Comparison of ENCODE assay signal across 16 cellular contexts in genomic region chr16:80751167-80751566, GRCh38. TPM values are rescaled to one million over a fixed set of nuclear protein-coding genes. Genes with fewer than 3 reads are reported as not detected.
DNase-seq lines count a peak whose midpoint lies in the region; ATAC-seq and TF ChIP-seq lines count a peak whose summit lies in the region.
"Had no signal": no experiment of that assay in that cellular context is flagged by ENCODE, and none has a peak within 500 bp of the region (broad histone marks: within the 10 kb centered on the region; RNA-seq: fewer than 3 reads in every experiment).

No MANE protein-coding gene starts in this region.

- intact Hi-C loops in breast epithelium (cut with DNase I; ENCODE audit: low total_unique reads) = no loop called here
- intact Hi-C loops in activated T-helper 2 cell treated with anti-CD3 and anti-CD28 coated beads, Interferon-gamma antibody, Interleukin-2, Interleukin-4, amounts not matched to agents 10 μg/mL and 5 μg/mL and 100 μg/mL, durations not matched to agents 14 hours and 24 hours and 36 hours (cut with micrococcal nuclease) = loop anchor here (10.0 kb wide), 1 partner anchor 56 kb away; no protein-coding TSS in a partner anchor

- H3K36me3 ChIP-seq in breast epithelium (no peaks in the 10 kb centered on the region), skeletal muscle satellite cell (ENCODE audit: insufficient read depth, low read length) (no peaks in the 10 kb centered on the region)

- H3K9ac ChIP-seq in skeletal muscle satellite cell (ENCODE audit: low read depth, low read length) = no peak overlapping the region

- H3K4me2 ChIP-seq in skeletal muscle satellite cell (ENCODE audit: low read length) = peak overlapping the region; percentile 60

- TF ChIP-seq POLR2A in breast epithelium (IDR thresholded peaks at IDR 0.05) = no peak

- no peak overlapping the region for H3K27ac Mint-ChIP-seq in activated T-helper 2 cell treated with anti-CD3 and anti-CD28 coated beads, Interferon-gamma antibody, Interleukin-2, Interleukin-4, amounts not matched to agents 10 μg/mL and 5 μg/mL and 100 μg/mL, durations not matched to agents 14 hours and 24 hours and 36 hours
- H3K27ac Mint-ChIP-seq: activated CD4-positive, alpha-beta memory T cell treated with anti-CD3 and anti-CD28 coated beads for 36 hours had no signal

- in situ Hi-C loops in T47D (cut with HindIII; ENCODE audit: low pct_unique_long_range_greater_than_20kb, low sequenced_read_pairs) = no loop called here

- no peaks in the 10 kb centered on the region for H3K36me3 Mint-ChIP-seq in activated T-helper 2 cell treated with anti-CD3 and anti-CD28 coated beads, Interferon-gamma antibody, Interleukin-2, Interleukin-4, amounts not matched to agents 10 μg/mL and 5 μg/mL and 100 μg/mL, durations not matched to agents 14 hours and 24 hours and 36 hours (ENCODE audit: low read depth)

- peaks cover 1% of the 10 kb centered on the region for H3K27me3 Mint-ChIP-seq in activated T-helper 2 cell treated with anti-CD3 and anti-CD28 coated beads, Interferon-gamma antibody, Interleukin-2, Interleukin-4, amounts not matched to agents 10 μg/mL and 5 μg/mL and 100 μg/mL, durations not matched to agents 14 hours and 24 hours and 36 hours (ENCODE audit: low read depth)
- H3K27me3 Mint-ChIP-seq: activated CD4-positive, alpha-beta memory T cell treated with anti-CD3 and anti-CD28 coated beads for 36 hours had no signal

- H3K9me3 Mint-ChIP-seq in activated T-helper 2 cell treated with anti-CD3 and anti-CD28 coated beads, Interferon-gamma antibody, Interleukin-2, Interleukin-4, amounts not matched to agents 10 μg/mL and 5 μg/mL and 100 μg/mL, durations not matched to agents 14 hours and 24 hours and 36 hours = no peaks in the 10 kb centered on the region
- H3K9me3 Mint-ChIP-seq: activated CD4-positive, alpha-beta memory T cell treated with anti-CD3 and anti-CD28 coated beads for 36 hours had no signal

- DNase-seq in T47D (ENCODE audit: low read depth in 1 of 2, low spot score in 1 of 2) = peak; percentile 23 to 88
- DNase-seq in breast epithelium (ENCODE audit: low spot score in 2 of 2) = no peak
- DNase-seq in NCI-H524 (lab: John Stamatoyannopoulos, UW) = peak; percentile 48 to 80
- DNase-seq in fibroblast of villous mesenchyme (ENCODE audit: low read depth) = peak; percentile 42
- DNase-seq in activated T-helper 2 cell treated with anti-CD3 and anti-CD28 coated beads, Interferon-gamma antibody, Interleukin-2, Interleukin-4, amounts not matched to agents 10 μg/mL and 5 μg/mL and 100 μg/mL, durations not matched to agents 14 hours and 24 hours and 36 hours (ENCODE audit: low spot score) = no peak
- no peak for DNase-seq in NK-92 treated with Interleukin-12 subunit alpha and Interleukin-12 subunit beta, amount 100 ng/mL, for 24 hours (lab: John Stamatoyannopoulos, UW)
- DNase-seq: activated CD4-positive, alpha-beta memory T cell treated with anti-CD3 and anti-CD28 coated beads for 36 hours; activated naive CD4-positive, alpha-beta T cell; KBM-7; NCI-H2029 treated with DMSO at 0.1 percent for 48 hours; occipital lobe; OCI-M1; T-helper 2 cell had no signal

- no peaks in the 10 kb centered on the region for H3K27me3 ChIP-seq in breast epithelium
- no peaks in the 10 kb centered on the region for H3K27me3 ChIP-seq in skeletal muscle satellite cell (ENCODE audit: control insufficient read depth, insufficient read depth, low read length)
- H3K27me3 ChIP-seq: BLaER1 treated with 17β-estradiol and CSF1 and Interleukin-3, amounts not matched to agents 10 nM and 100 nM had no signal

- H3K4me1 ChIP-seq in breast epithelium (no peaks in the 10 kb centered on the region), skeletal muscle satellite cell (ENCODE audit: control insufficient read depth, insufficient read depth, low read length) (peaks cover 7% of the 10 kb centered on the region)

- no peak overlapping the region for H3K4me3 Mint-ChIP-seq in activated T-helper 2 cell treated with anti-CD3 and anti-CD28 coated beads, Interferon-gamma antibody, Interleukin-2, Interleukin-4, amounts not matched to agents 10 μg/mL and 5 μg/mL and 100 μg/mL, durations not matched to agents 14 hours and 24 hours and 36 hours (ENCODE audit: low read depth)
- H3K4me3 Mint-ChIP-seq: activated CD4-positive, alpha-beta memory T cell treated with anti-CD3 and anti-CD28 coated beads for 36 hours had no signal

- H3K4me1 Mint-ChIP-seq in activated T-helper 2 cell treated with anti-CD3 and anti-CD28 coated beads, Interferon-gamma antibody, Interleukin-2, Interleukin-4, amounts not matched to agents 10 μg/mL and 5 μg/mL and 100 μg/mL, durations not matched to agents 14 hours and 24 hours and 36 hours (ENCODE audit: low read depth) = peaks cover 17% of the 10 kb centered on the region

- ATAC-seq in HG03097 (IDR thresholded peaks at IDR 0.05; ENCODE audit: low FRiP score, unreplicated experiment) = no peak

- H3K27ac ChIP-seq in breast epithelium = no peak overlapping the region
- H3K27ac ChIP-seq: BLaER1 treated with 17β-estradiol and CSF1 and Interleukin-3, amounts not matched to agents 10 nM and 100 nM had no signal

- H3K9me3 ChIP-seq in breast epithelium (no peaks in the 10 kb centered on the region), skeletal muscle satellite cell (replicated peaks; ENCODE audit: low read length) (no peaks in the 10 kb centered on the region)
- H3K9me3 ChIP-seq: BLaER1 treated with 17β-estradiol and CSF1 and Interleukin-3, amounts not matched to agents 10 nM and 100 nM had no signal

- H3K4me3 ChIP-seq in breast epithelium (no peak overlapping the region), fibroblast of villous mesenchyme (ENCODE audit: low read depth, low read length) (no peak overlapping the region), skeletal muscle satellite cell (ENCODE audit: low read length) (no peak overlapping the region)
- H3K4me3 ChIP-seq: BLaER1 treated with 17β-estradiol and CSF1 and Interleukin-3, amounts not matched to agents 10 nM and 100 nM had no signal

- TF ChIP-seq CTCF in breast epithelium (IDR thresholded peaks at IDR 0.05) (no peak), fibroblast of villous mesenchyme (IDR thresholded peaks at IDR 0.05; ENCODE audit: insufficient read depth, low read depth, low read length) (no peak)

RNA-seq across cellular contexts. Expression of gene CDYL2, which starts 53.2 kb away (rescaled TPM):
- total RNA-seq in breast epithelium (10 to 100 TPM in 2 of 3 donors, 1 to 10 TPM in 1; 6.4 to 12.1 (median 10.7) TPM), fibroblast of villous mesenchyme (9.3 and 14.2 TPM in 2 replicates)
- total RNA-seq in skeletal muscle satellite cell (2012; rRNA removed) = 2.0 and 3.7 TPM in 2 replicates
- total RNA-seq in activated T-helper 2 cell treated with anti-CD3 and anti-CD28 coated beads, Interferon-gamma antibody, Interleukin-2, Interleukin-4, amounts not matched to agents 10 μg/mL and 5 μg/mL and 100 μg/mL, durations not matched to agents 14 hours and 24 hours and 36 hours = 26.2 and 36.8 TPM in 2 replicates

Comparison
In these comparisons a context has a peak if more than half of its experiments do, and no peak if none do; other contexts are left out.
1. DNase-seq: peak in T47D (2 of 2), NCI-H524 (2 of 2) and fibroblast of villous mesenchyme (single experiment); none in breast epithelium (0 of 2), activated T-helper 2 cell treated with anti-CD3 and anti-CD28 coated beads, Interferon-gamma antibody, Interleukin-2, Interleukin-4, amounts not matched to agents 10 μg/mL and 5 μg/mL and 100 μg/mL, durations not matched to agents 14 hours and 24 hours and 36 hours (single experiment) and NK-92 treated with Interleukin-12 subunit alpha and Interleukin-12 subunit beta, amount 100 ng/mL, for 24 hours (single experiment).